18 cellular contexts compared by ENCODE assay signal in the genomic region with DNA sequence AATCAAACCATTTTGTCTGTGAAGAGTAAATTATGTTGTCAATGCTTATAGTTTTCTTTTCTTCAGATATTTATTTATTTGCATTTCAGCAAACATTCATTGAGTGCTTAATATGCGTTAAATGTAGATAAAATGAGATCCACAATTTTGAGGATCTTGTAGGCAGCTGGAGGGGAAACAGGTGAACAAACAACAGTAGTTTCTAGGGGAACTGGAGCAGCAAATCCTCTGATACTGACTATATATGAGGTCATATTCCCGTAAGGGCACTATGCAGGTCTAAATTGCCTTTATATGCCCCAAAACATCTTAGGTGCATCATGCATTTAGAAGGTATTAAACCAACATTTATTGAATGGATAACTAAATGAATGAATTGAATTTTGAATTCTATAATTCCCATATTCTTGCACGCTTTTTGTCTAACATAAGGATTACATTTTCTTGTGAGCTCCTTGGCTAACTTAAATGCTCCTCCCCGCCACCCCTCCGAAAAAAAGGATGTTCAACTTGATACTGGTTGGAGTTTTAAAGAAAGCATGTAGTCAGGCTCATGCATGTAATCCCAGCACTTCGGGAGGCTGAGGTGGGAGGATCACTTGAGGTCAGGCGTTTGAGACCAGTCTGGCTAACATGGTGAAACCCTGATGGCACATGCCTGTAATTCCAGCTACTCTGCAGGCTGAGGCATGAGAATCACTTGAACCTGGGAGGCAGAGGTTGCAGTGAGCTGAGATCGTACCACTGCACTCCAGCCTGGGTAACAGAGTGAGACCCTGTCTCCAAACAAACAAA.
"Had no signal": no experiment of that assay in that cellular context is flagged by ENCODE, and none has a peak within 500 bp of the region (broad histone marks: within the 10 kb centered on the region; RNA-seq: fewer than 3 reads in every experiment).

No MANE protein-coding gene starts in this region.

- H3K4me3 ChIP-seq: heart left ventricle, right lobe of liver, smooth muscle cell, suprapubic skin, upper lobe of left lung had no signal

- H3K4me1 ChIP-seq: heart left ventricle, right lobe of liver, suprapubic skin, upper lobe of left lung had no signal

- H3K9me3 Mint-ChIP-seq: activated naive CD8-positive, alpha-beta T cell treated with anti-CD3 and anti-CD28 coated beads, Interleukin-2, amount 10 ng/mL, durations not matched to agents 7 days and 5 days; activated T-helper 1 cell treated with anti-CD3 and anti-CD28 coated beads, Interleukin-12 subunit alpha, Interleukin-12 subunit beta, Interleukin-2, Interleukin-4 antibody, amounts not matched to agents 30 ng/mL and 10 ng/mL and 1 ng/mL, durations not matched to agents 14 hours and 24 hours and 36 hours; immature natural killer cell; nephron had no signal

- H3K9me3 ChIP-seq: heart left ventricle, right lobe of liver, suprapubic skin, upper lobe of left lung had no signal

- H3K4me2 ChIP-seq: smooth muscle cell had no signal

- H3K36me3 ChIP-seq: brain microvascular endothelial cell, heart left ventricle, right lobe of liver, suprapubic skin, upper lobe of left lung had no signal

- H3K27me3 Mint-ChIP-seq: activated naive CD8-positive, alpha-beta T cell treated with anti-CD3 and anti-CD28 coated beads, Interleukin-2, amount 10 ng/mL, durations not matched to agents 7 days and 5 days had no signal

- H3K36me3 Mint-ChIP-seq: activated naive CD8-positive, alpha-beta T cell treated with anti-CD3 and anti-CD28 coated beads, Interleukin-2, amount 10 ng/mL, durations not matched to agents 7 days and 5 days; immature natural killer cell had no signal

- DNase-seq: activated CD4-positive, CD25-positive, alpha-beta regulatory T cell treated with anti-CD3 and anti-CD28 coated beads, Interleukin-2, amount 50 U/mL, for 72 hours; activated naive CD8-positive, alpha-beta T cell treated with anti-CD3 and anti-CD28 coated beads, Interleukin-2, amount 10 ng/mL, durations not matched to agents 7 days and 5 days; cerebellar nuclear complex; dermis blood vessel endothelial cell; heart left ventricle; immature natural killer cell; right lobe of liver; stimulated activated CD4-positive, alpha-beta T cell treated with anti-CD3 and anti-CD28 coated beads, Interleukin-4, amount 100 ng/mL, for 4 hours; stimulated activated CD8-positive, alpha-beta memory T cell treated with anti-CD3 and anti-CD28 coated beads, Interleukin-4, amount 100 ng/mL, for 48 hours; stimulated activated naive CD4-positive, alpha-beta T cell treated with Interleukin-2 at 50 U/mL for 16 hours; T1000 had no signal

- H3K27me3 ChIP-seq: brain microvascular endothelial cell, heart left ventricle, right lobe of liver, suprapubic skin, upper lobe of left lung had no signal

- H3K27ac ChIP-seq: brain microvascular endothelial cell, epithelial cell of prostate, heart left ventricle, right lobe of liver, suprapubic skin, upper lobe of left lung had no signal

- ATAC-seq: right lobe of liver had no signal

- H3K4me3 Mint-ChIP-seq: activated naive CD8-positive, alpha-beta T cell treated with anti-CD3 and anti-CD28 coated beads, Interleukin-2, amount 10 ng/mL, durations not matched to agents 7 days and 5 days; activated T-helper 1 cell treated with anti-CD3 and anti-CD28 coated beads, Interleukin-12 subunit alpha, Interleukin-12 subunit beta, Interleukin-2, Interleukin-4 antibody, amounts not matched to agents 30 ng/mL and 10 ng/mL and 1 ng/mL, durations not matched to agents 14 hours and 24 hours and 36 hours; immature natural killer cell; nephron had no signal

- H3K4me1 Mint-ChIP-seq: activated naive CD8-positive, alpha-beta T cell treated with anti-CD3 and anti-CD28 coated beads, Interleukin-2, amount 10 ng/mL, durations not matched to agents 7 days and 5 days; immature natural killer cell had no signal

- H3K27ac Mint-ChIP-seq: activated naive CD8-positive, alpha-beta T cell treated with anti-CD3 and anti-CD28 coated beads, Interleukin-2, amount 10 ng/mL, durations not matched to agents 7 days and 5 days; activated T-helper 1 cell treated with anti-CD3 and anti-CD28 coated beads, Interleukin-12 subunit alpha, Interleukin-12 subunit beta, Interleukin-2, Interleukin-4 antibody, amounts not matched to agents 30 ng/mL and 10 ng/mL and 1 ng/mL, durations not matched to agents 14 hours and 24 hours and 36 hours; immature natural killer cell had no signal
